In genomic region chr10:4332764-4333473, GRCh38 we compare ENCODE assay signal across 20 cellular contexts.
"Had no signal": no experiment of that assay in that cellular context is flagged by ENCODE, and none has a peak within 500 bp of the region (broad histone marks: within the 10 kb centered on the region; RNA-seq: fewer than 3 reads in every experiment).

No MANE protein-coding gene starts in this region.

- ATAC-seq: activated CD8-positive, alpha-beta memory T cell treated with anti-CD3 and anti-CD28 coated beads, Interleukin-2, amount 10 ng/mL, durations not matched to agents 7 days and 5 days; left ventricle myocardium superior; psoas muscle had no signal

- H3K27me3 ChIP-seq: brain microvascular endothelial cell, hepatocyte, sigmoid colon, suprapubic skin, upper lobe of left lung had no signal

- H3K4me3 ChIP-seq: hepatocyte, psoas muscle, sigmoid colon, suprapubic skin, upper lobe of left lung had no signal

- H3K27ac Mint-ChIP-seq: activated CD8-positive, alpha-beta memory T cell treated with anti-CD3 and anti-CD28 coated beads, Interleukin-2, amount 10 ng/mL, durations not matched to agents 7 days and 5 days; activated naive CD8-positive, alpha-beta T cell; endodermal cell; nephron progenitor cell had no signal

- H3K27ac ChIP-seq: brain microvascular endothelial cell, hepatocyte, psoas muscle, sigmoid colon, suprapubic skin, upper lobe of left lung had no signal

- H3K4me2 ChIP-seq: hepatocyte had no signal

- H3K36me3 Mint-ChIP-seq: activated CD8-positive, alpha-beta memory T cell treated with anti-CD3 and anti-CD28 coated beads, Interleukin-2, amount 10 ng/mL, durations not matched to agents 7 days and 5 days; activated naive CD8-positive, alpha-beta T cell had no signal

- H3K27me3 Mint-ChIP-seq: activated CD8-positive, alpha-beta memory T cell treated with anti-CD3 and anti-CD28 coated beads, Interleukin-2, amount 10 ng/mL, durations not matched to agents 7 days and 5 days; activated naive CD8-positive, alpha-beta T cell had no signal

- H3K4me1 ChIP-seq: suprapubic skin, upper lobe of left lung had no signal

- H3K4me3 Mint-ChIP-seq: activated CD8-positive, alpha-beta memory T cell treated with anti-CD3 and anti-CD28 coated beads, Interleukin-2, amount 10 ng/mL, durations not matched to agents 7 days and 5 days; activated naive CD8-positive, alpha-beta T cell; endodermal cell; nephron progenitor cell had no signal

- H3K79me2 ChIP-seq: hepatocyte had no signal

- H3K36me3 ChIP-seq: brain microvascular endothelial cell, sigmoid colon, suprapubic skin, upper lobe of left lung had no signal

- H3K4me1 Mint-ChIP-seq: activated CD8-positive, alpha-beta memory T cell treated with anti-CD3 and anti-CD28 coated beads, Interleukin-2, amount 10 ng/mL, durations not matched to agents 7 days and 5 days had no signal

- H2AFZ ChIP-seq: hepatocyte had no signal

- H3K9me3 Mint-ChIP-seq: endodermal cell, nephron progenitor cell had no signal

- DNase-seq: activated CD4-positive, alpha-beta T cell treated with anti-CD3 and anti-CD28 coated beads, Interleukin-2, amount 50 U/mL, for 4 hours; activated CD4-positive, CD25-positive, alpha-beta regulatory T cell treated with anti-CD3 and anti-CD28 coated beads, Interleukin-2, amount 50 U/mL, for 72 hours; activated CD8-positive, alpha-beta memory T cell treated with anti-CD3 and anti-CD28 coated beads, Interleukin-2, amount 10 ng/mL, durations not matched to agents 7 days and 5 days; activated gamma-delta T cell; activated T-cell treated with anti-CD3 and anti-CD28 coated beads, Interleukin-2, amount 50 U/mL, for 48 hours; brain microvascular endothelial cell; dermis blood vessel endothelial cell; endodermal cell; erythroblast; left ventricle myocardium superior; mesendoderm; nephron progenitor cell; psoas muscle; sigmoid colon; stimulated activated CD4-positive, alpha-beta T cell treated with anti-CD3 and anti-CD28 coated beads, Interleukin-12 subunit alpha, Interleukin-12 subunit beta, amount 100 ng/mL, for 4 hours; stimulated activated naive CD4-positive, alpha-beta T cell treated with Interleukin-2 at 50 U/mL for 16 hours; upper lobe of left lung had no signal

- H3K9me3 ChIP-seq: psoas muscle, sigmoid colon, suprapubic skin, upper lobe of left lung had no signal
